32 cellular contexts compared by ENCODE assay signal in the genomic region with DNA sequence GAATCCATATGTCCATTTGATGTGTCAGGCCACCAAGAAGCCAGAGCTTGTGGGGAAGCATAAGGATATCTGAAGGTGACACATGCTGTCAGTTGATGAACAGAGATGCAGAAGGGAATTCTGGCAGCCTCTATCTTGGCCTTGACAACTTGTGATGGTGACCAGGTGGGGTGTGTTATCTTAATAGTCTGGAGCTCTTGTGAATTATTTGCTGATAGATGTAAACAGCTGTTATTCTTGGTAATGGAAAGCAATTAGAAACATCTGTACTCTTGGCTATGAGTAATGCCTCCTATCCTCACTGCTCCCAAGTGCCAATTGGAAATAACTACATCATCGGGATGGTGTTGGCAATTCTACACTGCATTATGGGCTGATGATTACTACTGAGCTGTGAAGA. TPM values are rescaled to one million over a fixed set of nuclear protein-coding genes. Genes with fewer than 3 reads are reported as not detected.
DNase-seq lines count a peak whose midpoint lies in the region; ATAC-seq, FAIRE-seq and TF ChIP-seq lines count a peak whose summit lies in the region.
"Had no signal": no experiment of that assay in that cellular context is flagged by ENCODE, and none has a peak within 500 bp of the region (broad histone marks: within the 10 kb centered on the region; RNA-seq: fewer than 3 reads in every experiment).

No MANE protein-coding gene starts in this region.

- no peaks in the 10 kb centered on the region for H3K9me3 Mint-ChIP-seq in glutamatergic neuron (ENCODE audit: unreplicated experiment)
- H3K9me3 Mint-ChIP-seq: IgD-negative memory B cell; naive B cell; stimulated activated effector memory CD8-positive, alpha-beta T cell treated with anti-CD3 and anti-CD28 coated beads, Interleukin-12 subunit alpha, Interleukin-12 subunit beta, amount 100 ng/mL, for 72 hours had no signal

- H3K9me3 ChIP-seq in small intestine (ENCODE audit: control insufficient read depth, low read depth) (no peaks in the 10 kb centered on the region), gastrocnemius medialis (no peaks in the 10 kb centered on the region)
- H3K9me3 ChIP-seq: Caco-2, sigmoid colon, transverse colon had no signal

- H3K36me3 ChIP-seq in small intestine (ENCODE audit: control insufficient read depth in 2 of 2, insufficient read depth in 2 of 2, low read length in 2 of 2): no peaks in the 10 kb centered on the region
- no peaks in the 10 kb centered on the region for H3K36me3 ChIP-seq in gastrocnemius medialis
- H3K36me3 ChIP-seq: brain microvascular endothelial cell, sigmoid colon, transverse colon had no signal

- no peaks in the 10 kb centered on the region for H3K36me3 Mint-ChIP-seq in glutamatergic neuron (ENCODE audit: unreplicated experiment)
- H3K36me3 Mint-ChIP-seq: activated naive CD4-positive, alpha-beta T cell treated with anti-CD3 and anti-CD28 coated beads, Interleukin-2, amount 50 U/mL, for 72 hours; CD14-positive monocyte; IgD-negative memory B cell; naive B cell; stimulated activated effector memory CD8-positive, alpha-beta T cell treated with anti-CD3 and anti-CD28 coated beads, Interleukin-12 subunit alpha, Interleukin-12 subunit beta, amount 100 ng/mL, for 72 hours had no signal

- peaks cover 1% of the 10 kb centered on the region for H3K27me3 Mint-ChIP-seq in glutamatergic neuron (ENCODE audit: unreplicated experiment)
- H3K27me3 Mint-ChIP-seq: activated CD4-positive, alpha-beta T cell treated with anti-CD3 and anti-CD28 coated beads for 36 hours; IgD-negative memory B cell; naive B cell had no signal

- 62 to 88% (median 78%) methylated on average over 1 of the region's 1 CpG for WGBS in small intestine, 3 donors

- H3K4me1 ChIP-seq in small intestine (ENCODE audit: control insufficient read depth in 2 of 2, insufficient read depth in 1 of 2, low read depth in 1 of 2, low read length in 1 of 2) (no peaks in the 10 kb centered on the region), gastrocnemius medialis (no peaks in the 10 kb centered on the region)
- H3K4me1 ChIP-seq: Caco-2 had no signal

- DNase-seq in NCI-H1105 treated with DMSO at 0.1 percent for 48 hours (lab: John Stamatoyannopoulos, UW): peak; percentile 25
- no peak for DNase-seq in NCI-H1105 (lab: John Stamatoyannopoulos, UW)
- peak; percentile 8 for DNase-seq in OCI-M1 (lab: John Stamatoyannopoulos, UW)
- no peak for DNase-seq in glutamatergic neuron
- DNase-seq in small intestine: peak; percentile 5
- DNase-seq in gastrocnemius medialis: no peak
- DNase-seq: activated CD4-positive, alpha-beta T cell treated with anti-CD3 and anti-CD28 coated beads for 36 hours; activated CD8-positive, alpha-beta T cell treated with anti-CD3 and anti-CD28 coated beads, Interleukin-2, amount 10 ng/mL, durations not matched to agents 7 days and 5 days; amygdala; brain microvascular endothelial cell; Caco-2; GOT3; HFFc6; naive B cell; NCI-H187; NCI-H526; sigmoid colon; T1000; transverse colon had no signal

- H3K4me1 Mint-ChIP-seq in glutamatergic neuron (ENCODE audit: low read depth, unreplicated experiment): peaks cover 9% of the 10 kb centered on the region
- H3K4me1 Mint-ChIP-seq: activated CD4-positive, alpha-beta T cell treated with anti-CD3 and anti-CD28 coated beads for 36 hours; CD14-positive monocyte; IgD-negative memory B cell; naive B cell; stimulated activated effector memory CD8-positive, alpha-beta T cell treated with anti-CD3 and anti-CD28 coated beads, Interleukin-12 subunit alpha, Interleukin-12 subunit beta, amount 100 ng/mL, for 72 hours had no signal

- H3K4me3 Mint-ChIP-seq in glutamatergic neuron (ENCODE audit: unreplicated experiment): no peak overlapping the region
- H3K4me3 Mint-ChIP-seq: activated CD4-positive, alpha-beta T cell treated with anti-CD3 and anti-CD28 coated beads for 36 hours; activated CD8-positive, alpha-beta T cell treated with anti-CD3 and anti-CD28 coated beads, Interleukin-2, amount 10 ng/mL, durations not matched to agents 7 days and 5 days; CD14-positive monocyte; HFFc6; IgD-negative memory B cell; naive B cell; stimulated activated effector memory CD8-positive, alpha-beta T cell treated with anti-CD3 and anti-CD28 coated beads, Interleukin-12 subunit alpha, Interleukin-12 subunit beta, amount 100 ng/mL, for 72 hours had no signal

- no peak for FAIRE-seq in small intestine (lab: Jason Lieb, UNC)
- FAIRE-seq: RCC 7860 had no signal

- in situ Hi-C loops in gastrocnemius medialis (cut with MboI; ENCODE audit: low sequenced_read_pairs in 4 of 4): no loop called here

- H3K27ac Mint-ChIP-seq in glutamatergic neuron (ENCODE audit: unreplicated experiment): peak overlapping the region; percentile 4
- H3K27ac Mint-ChIP-seq: activated CD4-positive, alpha-beta T cell treated with anti-CD3 and anti-CD28 coated beads for 36 hours; activated CD8-positive, alpha-beta T cell treated with anti-CD3 and anti-CD28 coated beads, Interleukin-2, amount 10 ng/mL, durations not matched to agents 7 days and 5 days; activated naive CD4-positive, alpha-beta T cell treated with anti-CD3 and anti-CD28 coated beads, Interleukin-2, amount 50 U/mL, for 72 hours; CD14-positive monocyte; HFFc6; IgD-negative memory B cell; naive B cell; stimulated activated effector memory CD8-positive, alpha-beta T cell treated with anti-CD3 and anti-CD28 coated beads, Interleukin-12 subunit alpha, Interleukin-12 subunit beta, amount 100 ng/mL, for 72 hours had no signal

- ATAC-seq in gastrocnemius medialis (no peak), GM18909 (IDR thresholded peaks at IDR 0.05; ENCODE audit: poor library complexity, unreplicated experiment) (no peak), HG03460 (IDR thresholded peaks at IDR 0.05; ENCODE audit: unreplicated experiment) (no peak)
- ATAC-seq: activated CD4-positive, alpha-beta T cell treated with anti-CD3 and anti-CD28 coated beads for 36 hours; activated CD8-positive, alpha-beta T cell treated with anti-CD3 and anti-CD28 coated beads, Interleukin-2, amount 10 ng/mL, durations not matched to agents 7 days and 5 days; activated naive CD4-positive, alpha-beta T cell treated with anti-CD3 and anti-CD28 coated beads, Interleukin-2, amount 50 U/mL, for 72 hours; left lobe of liver; stimulated activated effector memory CD8-positive, alpha-beta T cell treated with anti-CD3 and anti-CD28 coated beads, Interleukin-12 subunit alpha, Interleukin-12 subunit beta, amount 100 ng/mL, for 72 hours had no signal

- intact Hi-C loops in gastrocnemius medialis (cut with DNase I; ENCODE audit: low total_unique reads): no loop called here

- TF ChIP-seq POLR2A in gastrocnemius medialis (IDR thresholded peaks at IDR 0.05): no peak

- TF ChIP-seq CTCF in glutamatergic neuron (IDR thresholded peaks at IDR 0.05; ENCODE audit: partially characterized antibody, unreplicated experiment) (no peak), gastrocnemius medialis (IDR thresholded peaks at IDR 0.05 in 4 of 5, conservative IDR thresholded peaks at IDR 0.05 in 1 of 5) (no peak)

- no peaks in the 10 kb centered on the region for H3K27me3 ChIP-seq in small intestine (ENCODE audit: control insufficient read depth in 2 of 2, insufficient read depth in 2 of 2, low read length in 2 of 2)
- no peaks in the 10 kb centered on the region for H3K27me3 ChIP-seq in gastrocnemius medialis
- H3K27me3 ChIP-seq: brain microvascular endothelial cell, sigmoid colon, transverse colon had no signal

- H3K4me3 ChIP-seq in small intestine (ENCODE audit: low read depth in 1 of 2, low read length in 2 of 2) (no peak overlapping the region), gastrocnemius medialis (no peak overlapping the region)
- H3K4me3 ChIP-seq: sigmoid colon, transverse colon had no signal

- H3K27ac ChIP-seq in small intestine (ENCODE audit: low read depth in 1 of 2, low read length in 1 of 2) (no peak overlapping the region), gastrocnemius medialis (no peak overlapping the region)
- H3K27ac ChIP-seq: 22Rv1, brain microvascular endothelial cell, sigmoid colon, transverse colon, VCaP had no signal

RNA-seq across cellular contexts. Expression of gene NAA11, which starts 51.9 kb away (rescaled TPM):
- not detected for total RNA-seq in glutamatergic neuron (ENCODE audit: unreplicated experiment)
- polyA plus RNA-seq in small intestine: not detected
- not detected for total RNA-seq in gastrocnemius medialis
- total RNA-seq: activated CD4-positive, alpha-beta T cell treated with anti-CD3 and anti-CD28 coated beads for 36 hours; activated CD8-positive, alpha-beta T cell treated with anti-CD3 and anti-CD28 coated beads, Interleukin-2, amount 10 ng/mL, durations not matched to agents 7 days and 5 days; activated naive CD4-positive, alpha-beta T cell treated with anti-CD3 and anti-CD28 coated beads, Interleukin-2, amount 50 U/mL, for 72 hours; Caco-2; fibroblast of lung; HFFc6; HT-29; left lobe of liver; posterior vena cava; sigmoid colon; transverse colon had no signal
- polyA plus RNA-seq: CD14-positive monocyte, fibroblast of lung, IgD-negative memory B cell, sigmoid colon had no signal

Comparison
In these comparisons a context has a peak if more than half of its experiments do, and no peak if none do; other contexts are left out.
1. DNase-seq: peak in NCI-H1105 treated with DMSO at 0.1 percent for 48 hours (single experiment), OCI-M1 (single experiment) and small intestine (single experiment); none in NCI-H1105 (single experiment), glutamatergic neuron (single experiment) and gastrocnemius medialis (0 of 2).